In the genomic region with DNA sequence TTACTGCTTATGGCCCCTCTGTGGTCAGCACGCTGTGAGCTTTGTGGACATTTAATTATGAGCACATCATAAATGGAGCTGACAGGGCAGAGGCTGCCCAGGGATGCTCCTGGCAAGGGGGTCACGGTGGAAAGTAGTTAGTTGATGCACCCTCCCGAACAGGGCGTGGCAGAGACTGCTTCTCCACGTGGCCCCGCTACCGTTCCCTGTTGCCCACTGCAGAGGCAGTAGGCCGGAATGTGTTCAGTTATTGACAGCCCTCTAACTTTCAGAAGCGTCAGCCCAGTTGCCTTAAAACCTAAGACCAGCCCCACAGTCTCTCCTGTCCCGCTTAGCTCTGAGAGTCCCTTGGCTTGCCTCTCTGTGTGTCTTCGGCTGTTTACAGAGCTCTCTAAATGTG, we compare ENCODE assay signal across 19 cellular contexts.
A peak's percentile ranks its signal among the peaks of the same experiment; 100 is the strongest.
DNase-seq lines count a peak whose midpoint lies in the region; ATAC-seq and TF ChIP-seq lines count a peak whose summit lies in the region.
"Had no signal": no experiment of that assay in that cellular context is flagged by ENCODE, and none has a peak within 500 bp of the region (broad histone marks: within the 10 kb centered on the region; RNA-seq: fewer than 3 reads in every experiment).

No MANE protein-coding gene starts in this region.

- no peak for TF ChIP-seq CTCF in right atrium auricular region (IDR thresholded peaks at IDR 0.05)
- no peak for TF ChIP-seq CTCF in heart left ventricle (IDR thresholded peaks at IDR 0.05)
- no peak for TF ChIP-seq CTCF in osteoblast (IDR thresholded peaks at IDR 0.05; ENCODE audit: extremely low read depth, low read depth, low read length)

- H3K27me3 ChIP-seq in right atrium auricular region (no peaks in the 10 kb centered on the region), heart left ventricle (peaks cover 0 to 40% (median 3%) of the 10 kb centered on the region in 9 donors), osteoblast (ENCODE audit: insufficient read depth, low read length) (no peaks in the 10 kb centered on the region)
- H3K27me3 ChIP-seq: BLaER1 treated with 17β-estradiol and CSF1 and Interleukin-3, amounts not matched to agents 10 nM and 100 nM had no signal

- H3K27ac ChIP-seq in right atrium auricular region (no peak overlapping the region), heart left ventricle (no peak overlapping the region), osteoblast (ENCODE audit: low read depth, low read length) (no peak overlapping the region)
- H3K27ac ChIP-seq: BLaER1 treated with 17β-estradiol and CSF1 and Interleukin-3, amounts not matched to agents 10 nM and 100 nM had no signal

- WGBS in heart left ventricle, 4 donors = 71 to 78% (median 76%) methylated on average over 10 to 11 of the region's 11 CpGs

- H3K9me3 ChIP-seq in right atrium auricular region (peaks cover 0 to 3% of the 10 kb centered on the region in 2 donors), heart left ventricle (peaks cover 0 to 2% (median 0%) of the 10 kb centered on the region in 12 donors), osteoblast (ENCODE audit: low read depth, low read length) (no peaks in the 10 kb centered on the region)

- intact Hi-C loops in heart left ventricle (cut with DNase I) = no loop called here

- H3K4me3 ChIP-seq in right atrium auricular region = no peak overlapping the region
- no peak overlapping the region for H3K4me3 ChIP-seq in heart left ventricle
- H3K4me3 ChIP-seq in osteoblast (ENCODE audit: insufficient read depth, low read length) = no peak overlapping the region
- H3K4me3 ChIP-seq: BLaER1 treated with 17β-estradiol and CSF1 and Interleukin-3, amounts not matched to agents 10 nM and 100 nM had no signal

- H3K4me1 ChIP-seq in right atrium auricular region (no peaks in the 10 kb centered on the region), heart left ventricle (no peaks in the 10 kb centered on the region), osteoblast (ENCODE audit: insufficient read depth, low read length) (no peaks in the 10 kb centered on the region)

- no peaks in the 10 kb centered on the region for H4K20me1 ChIP-seq in osteoblast (ENCODE audit: insufficient read depth, low read length)
- H4K20me1 ChIP-seq: BLaER1 treated with 17β-estradiol and CSF1 and Interleukin-3, amounts not matched to agents 10 nM and 100 nM had no signal

- H2AFZ ChIP-seq in osteoblast (ENCODE audit: low read length) = no peak overlapping the region

- DNase-seq in right atrium auricular region (ENCODE audit: low spot score) = peak; percentile 26
- DNase-seq in heart left ventricle = no peak
- peak; percentile 62 for DNase-seq in mesenteric fat pad (ENCODE audit: low spot score)
- DNase-seq in osteoblast (ENCODE audit: insufficient read length, low spot score, missing footprints) = peak; percentile 71
- DNase-seq in NCI-H1436 (lab: John Stamatoyannopoulos, UW) = no peak
- no peak for DNase-seq in DMS153 treated with DMSO at 0.1 percent for 48 hours (lab: John Stamatoyannopoulos, UW; ENCODE audit: unreplicated experiment)
- DNase-seq: 8988T; Calu3; CD8-positive, alpha-beta T cell; DMS 273 treated with DMSO at 0.1 percent for 48 hours; DMS79; GDM1; GOT3; H7; HFFc6; IMR-90 had no signal

- H3K79me2 ChIP-seq in osteoblast (ENCODE audit: insufficient read depth, low read length) = no peaks in the 10 kb centered on the region

- no peak for TF ChIP-seq POLR2A in heart left ventricle (IDR thresholded peaks at IDR 0.05)

- H3K36me3 ChIP-seq in right atrium auricular region (no peaks in the 10 kb centered on the region), heart left ventricle (no peaks in the 10 kb centered on the region), osteoblast (ENCODE audit: insufficient read depth, low read length) (no peaks in the 10 kb centered on the region)
- H3K36me3 ChIP-seq: BLaER1 treated with 17β-estradiol and CSF1 and Interleukin-3, amounts not matched to agents 10 nM and 100 nM had no signal

- ATAC-seq in heart left ventricle = no peak
- ATAC-seq in GM21825 (IDR thresholded peaks at IDR 0.05; ENCODE audit: unreplicated experiment) = no peak
- ATAC-seq: CD8-positive, alpha-beta T cell; HCT116 had no signal

- H3K4me2 ChIP-seq in osteoblast (ENCODE audit: insufficient read depth, low read length) = no peak overlapping the region
- H3K4me2 ChIP-seq: BLaER1 treated with 17β-estradiol and CSF1 and Interleukin-3, amounts not matched to agents 10 nM and 100 nM had no signal

Comparison
In these comparisons a context has a peak if more than half of its experiments do, and no peak if none do; other contexts are left out.
1. DNase-seq: peak in right atrium auricular region (single experiment), mesenteric fat pad (single experiment) and osteoblast (single experiment); none in heart left ventricle (0 of 5), NCI-H1436 (single experiment) and DMS153 treated with DMSO at 0.1 percent for 48 hours (single experiment).